ENCODE assay signal across 14 cellular contexts in genomic region chr5:134041570-134042411, GRCh38. TPM values are rescaled to one million over a fixed set of nuclear protein-coding genes. Genes with fewer than 3 reads are reported as not detected.
DNase-seq lines count a peak whose midpoint lies in the region; ATAC-seq and TF ChIP-seq lines count a peak whose summit lies in the region.
"Had no signal": no experiment of that assay in that cellular context is flagged by ENCODE, and none has a peak within 500 bp of the region (broad histone marks: within the 10 kb centered on the region; RNA-seq: fewer than 3 reads in every experiment).

No MANE protein-coding gene starts in this region.

- peak overlapping the region in 4 of 8 donors; percentile 21 to 67 (median 29) for H3K4me3 Mint-ChIP-seq in CD4-positive, alpha-beta memory T cell
- no peak overlapping the region for H3K4me3 Mint-ChIP-seq in activated CD8-positive, alpha-beta T cell treated with anti-CD3 and anti-CD28 coated beads, Interleukin-2, amount 10 ng/mL, durations not matched to agents 7 days and 5 days
- H3K4me3 Mint-ChIP-seq: natural killer cell had no signal

- WGBS in tibial nerve, 2 donors = 70 to 77% methylated on average over 10 to 11 of the region's 11 CpGs

- no peak for TF ChIP-seq POLR2A in tibial nerve (IDR thresholded peaks at IDR 0.05)

- H3K4me1 ChIP-seq in CD4-positive, alpha-beta memory T cell (ENCODE audit: insufficient read depth, low read length) = peaks cover 40% of the 10 kb centered on the region
- H3K4me1 ChIP-seq in tibial nerve = peaks cover 0 to 5% (median 0%) of the 10 kb centered on the region in 4 donors
- H3K4me1 ChIP-seq: upper lobe of right lung had no signal

- H3K27me3 ChIP-seq in CD4-positive, alpha-beta memory T cell (ENCODE audit: insufficient read depth, low read length) = no peaks in the 10 kb centered on the region
- H3K27me3 ChIP-seq in tibial nerve = no peaks in the 10 kb centered on the region
- H3K27me3 ChIP-seq: upper lobe of right lung had no signal

- peaks cover 16 to 53% (median 38%) of the 10 kb centered on the region in 4 donors for H3K4me1 Mint-ChIP-seq in CD4-positive, alpha-beta memory T cell
- H3K4me1 Mint-ChIP-seq in activated CD8-positive, alpha-beta T cell treated with anti-CD3 and anti-CD28 coated beads, Interleukin-2, amount 10 ng/mL, durations not matched to agents 7 days and 5 days (ENCODE audit: low read depth) = peaks cover 42% of the 10 kb centered on the region

- H3K27ac Mint-ChIP-seq in CD4-positive, alpha-beta memory T cell = peak overlapping the region in 5 of 7 donors; percentile 30 to 80 (median 74)
- H3K27ac Mint-ChIP-seq in activated CD8-positive, alpha-beta T cell treated with anti-CD3 and anti-CD28 coated beads, Interleukin-2, amount 10 ng/mL, durations not matched to agents 7 days and 5 days = peak overlapping the region; percentile 39
- H3K27ac Mint-ChIP-seq: natural killer cell had no signal

- H3K9me3 Mint-ChIP-seq in CD4-positive, alpha-beta memory T cell = no peaks in the 10 kb centered on the region
- H3K9me3 Mint-ChIP-seq in activated CD8-positive, alpha-beta T cell treated with anti-CD3 and anti-CD28 coated beads, Interleukin-2, amount 10 ng/mL, durations not matched to agents 7 days and 5 days (ENCODE audit: insufficient read depth) = no peaks in the 10 kb centered on the region
- H3K9me3 Mint-ChIP-seq: natural killer cell had no signal

- TF ChIP-seq CTCF in tibial nerve (IDR thresholded peaks at IDR 0.05) = no peak

- POLR2A ChIA-PET in CD4-positive, alpha-beta memory T cell (lab: Charles Lee; ENCODE audit: partially characterized antibody) = interaction anchor here (0.9 to 10.1 kb wide), 6 partner anchors 26 to 134 kb away, joined by 3 to 313 read pairs (median 20); partner anchors contain the start of gene TCF7
- POLR2A ChIA-PET in activated CD8-positive, alpha-beta T cell treated with anti-CD3 and anti-CD28 coated beads, Interleukin-2, amount 10 ng/mL, durations not matched to agents 7 days and 5 days (lab: Charles Lee) = interaction anchor here (0.5 to 2.0 kb wide), 14 partner anchors 12 to 135 kb away, joined by 3 to 4 read pairs (median 4); partner anchors contain the start of gene SKP1

- H3K27ac ChIP-seq in CD4-positive, alpha-beta memory T cell (ENCODE audit: low read depth, low read length) = no peak overlapping the region
- H3K27ac ChIP-seq in tibial nerve = no peak overlapping the region
- H3K27ac ChIP-seq: upper lobe of right lung had no signal

- no peak overlapping the region for H3K4me3 ChIP-seq in CD4-positive, alpha-beta memory T cell (ENCODE audit: low read length in 2 of 2)
- H3K4me3 ChIP-seq in tibial nerve = no peak overlapping the region
- H3K4me3 ChIP-seq: upper lobe of right lung had no signal

- intact Hi-C loops in CD4-positive, alpha-beta memory T cell (cut with micrococcal nuclease) = no loop called here

- CTCF ChIA-PET in CD4-positive, alpha-beta memory T cell (lab: Charles Lee; ENCODE audit: partially characterized antibody) = interaction anchor here (0.8 to 15.7 kb wide), 17 partner anchors 9 to 247 kb away, joined by 3 to 603 read pairs (median 18); partner anchors contain the start of genes SKP1 and VDAC1
- CTCF ChIA-PET in activated CD8-positive, alpha-beta T cell treated with anti-CD3 and anti-CD28 coated beads, Interleukin-2, amount 10 ng/mL, durations not matched to agents 7 days and 5 days (lab: Charles Lee) = interaction anchor here (0.6 to 9.2 kb wide), 16 partner anchors 10 to 142 kb away, joined by 3 to 618 read pairs (median 35); partner anchors contain the start of gene VDAC1

- DNase-seq in CD4-positive, alpha-beta memory T cell = no peak
- peak; percentile 43 for DNase-seq in activated CD8-positive, alpha-beta T cell treated with anti-CD3 and anti-CD28 coated beads, Interleukin-2, amount 10 ng/mL, durations not matched to agents 7 days and 5 days
- DNase-seq in tibial nerve (ENCODE audit: low spot score in 2 of 2) (no peak), NCI-H510A treated with DMSO at 0.1 percent for 48 hours (lab: John Stamatoyannopoulos, UW) (no peak), UCSD-AML1 (lab: John Stamatoyannopoulos, UW; ENCODE audit: unreplicated experiment) (no peak), pons (ENCODE audit: low spot score) (no peak)
- DNase-seq: effector CD4-positive, alpha-beta T cell; KG1; natural killer cell; NCI-H2081 treated with DMSO at 0.1 percent for 48 hours; T1000; upper lobe of right lung had no signal

- H3K36me3 ChIP-seq in CD4-positive, alpha-beta memory T cell (ENCODE audit: insufficient read depth, low read length) = no peaks in the 10 kb centered on the region
- H3K36me3 ChIP-seq in tibial nerve = no peaks in the 10 kb centered on the region
- H3K36me3 ChIP-seq: upper lobe of right lung had no signal

- TF ChIP-seq EP300 in tibial nerve (IDR thresholded peaks at IDR 0.05) = no peak

- no peaks in the 10 kb centered on the region for H3K27me3 Mint-ChIP-seq in CD4-positive, alpha-beta memory T cell
- H3K27me3 Mint-ChIP-seq in activated CD8-positive, alpha-beta T cell treated with anti-CD3 and anti-CD28 coated beads, Interleukin-2, amount 10 ng/mL, durations not matched to agents 7 days and 5 days (ENCODE audit: low read depth) = no peaks in the 10 kb centered on the region

- peak; percentile 65 for ATAC-seq in GM18907 (IDR thresholded peaks at IDR 0.05; ENCODE audit: unreplicated experiment)
- peak; percentile 80 for ATAC-seq in HG02870 (IDR thresholded peaks at IDR 0.05; ENCODE audit: unreplicated experiment)
- peak; percentile 24 for ATAC-seq in activated CD8-positive, alpha-beta T cell treated with anti-CD3 and anti-CD28 coated beads, Interleukin-2, amount 10 ng/mL, durations not matched to agents 7 days and 5 days
- ATAC-seq: natural killer cell, upper lobe of right lung had no signal

- no peaks in the 10 kb centered on the region for H3K9me3 ChIP-seq in CD4-positive, alpha-beta memory T cell (ENCODE audit: control insufficient read depth in 1 of 2, low read length in 2 of 2)
- H3K9me3 ChIP-seq in tibial nerve = no peaks in the 10 kb centered on the region
- H3K9me3 ChIP-seq: upper lobe of right lung had no signal

- no peaks in the 10 kb centered on the region for H3K36me3 Mint-ChIP-seq in CD4-positive, alpha-beta memory T cell
- H3K36me3 Mint-ChIP-seq in activated CD8-positive, alpha-beta T cell treated with anti-CD3 and anti-CD28 coated beads, Interleukin-2, amount 10 ng/mL, durations not matched to agents 7 days and 5 days (ENCODE audit: low read depth) = no peaks in the 10 kb centered on the region
- H3K36me3 Mint-ChIP-seq: natural killer cell had no signal

RNA-seq across cellular contexts. Expression of gene VDAC1, which starts 37.0 kb away (rescaled TPM):
- 10 to 100 TPM; 45.1 to 46.4 TPM for total RNA-seq in CD4-positive, alpha-beta memory T cell
- polyA plus RNA-seq in CD4-positive, alpha-beta memory T cell = 100 to 1,000 TPM; 100 to 103 TPM
- 100 to 1,000 TPM; 250 to 259 TPM for total RNA-seq in activated CD8-positive, alpha-beta T cell treated with anti-CD3 and anti-CD28 coated beads, Interleukin-2, amount 10 ng/mL, durations not matched to agents 7 days and 5 days
- total RNA-seq in tibial nerve = 100 to 1,000 TPM in 1 of 4 donors, 10 to 100 TPM in 3; 64.7 to 103 (median 71.9) TPM

Comparison
In these comparisons a context has a peak if more than half of its experiments do, and no peak if none do; other contexts are left out.
1. ATAC-seq: peak in every context shown above with its lines; median percentile 80 in HG02870; 65 in GM18907; 24 in activated CD8-positive, alpha-beta T cell treated with anti-CD3 and anti-CD28 coated beads, Interleukin-2, amount 10 ng/mL, durations not matched to agents 7 days and 5 days.